ENCODE assay signal across 1 cellular context in the genomic region with DNA sequence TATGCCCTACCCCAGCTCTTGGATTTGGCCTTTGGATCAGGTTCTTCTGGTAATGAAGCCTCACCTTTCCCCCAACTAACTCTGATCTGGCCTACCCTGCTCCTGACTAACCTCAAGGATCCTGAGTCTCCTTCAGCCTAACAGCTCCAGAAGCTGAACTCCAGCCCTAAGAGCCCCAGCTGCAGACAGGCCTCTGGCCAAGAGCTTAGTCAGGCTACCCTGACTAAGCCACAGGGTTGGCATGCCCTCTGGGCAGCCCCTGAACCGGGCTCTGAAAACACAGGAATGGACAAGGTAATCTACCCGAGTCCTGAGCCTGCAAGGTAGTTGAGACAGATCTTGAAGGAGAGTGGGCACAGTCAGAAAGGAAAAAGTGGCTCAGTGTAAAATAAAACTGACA.
TF ChIP-seq lines count a peak whose summit lies in the region.

No MANE protein-coding gene starts in this region.

TF ChIP-seq in IMR-90, 13 proteins besides CTCF, POLR2A, EP300 and RAD21:
- TF ChIP-seq RCOR1 (IDR thresholded peaks at IDR 0.05; ENCODE audit: insufficient replicate concordance, low read length) = no peak
- TF ChIP-seq CEBPB (IDR thresholded peaks at IDR 0.05; ENCODE audit: low read depth, low read length) = no peak
- TF ChIP-seq CHD1 (IDR thresholded peaks at IDR 0.05; ENCODE audit: low read depth, low read length) = no peak
- no peak for TF ChIP-seq ELK1 (IDR thresholded peaks at IDR 0.05; ENCODE audit: borderline replicate concordance, low read depth, low read length)
- no peak for TF ChIP-seq MAFK (IDR thresholded peaks at IDR 0.05; ENCODE audit: low read depth, low read length)
- no peak for TF ChIP-seq RFX5 (IDR thresholded peaks at IDR 0.05; ENCODE audit: low read depth, low read length)
- TF ChIP-seq NFE2L2 (IDR thresholded peaks at IDR 0.05; ENCODE audit: low read depth, low read length) = no peak
- no peak for TF ChIP-seq BHLHE40 (IDR thresholded peaks at IDR 0.05; ENCODE audit: low read depth, low read length)
- TF ChIP-seq FOS (IDR thresholded peaks at IDR 0.05; ENCODE audit: low read depth, low read length) = no peak
- TF ChIP-seq, protein P1, sequence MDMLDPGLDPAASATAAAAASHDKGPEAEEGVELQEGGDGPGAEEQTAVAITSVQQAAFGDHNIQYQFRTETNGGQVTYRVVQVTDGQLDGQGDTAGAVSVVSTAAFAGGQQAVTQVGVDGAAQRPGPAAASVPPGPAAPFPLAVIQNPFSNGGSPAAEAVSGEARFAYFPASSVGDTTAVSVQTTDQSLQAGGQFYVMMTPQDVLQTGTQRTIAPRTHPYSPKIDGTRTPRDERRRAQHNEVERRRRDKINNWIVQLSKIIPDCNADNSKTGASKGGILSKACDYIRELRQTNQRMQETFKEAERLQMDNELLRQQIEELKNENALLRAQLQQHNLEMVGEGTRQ (IDR thresholded peaks at IDR 0.05; ENCODE audit: low read depth, low read length) = no peak
